1 cellular context compared by ENCODE assay signal in the genomic region with DNA sequence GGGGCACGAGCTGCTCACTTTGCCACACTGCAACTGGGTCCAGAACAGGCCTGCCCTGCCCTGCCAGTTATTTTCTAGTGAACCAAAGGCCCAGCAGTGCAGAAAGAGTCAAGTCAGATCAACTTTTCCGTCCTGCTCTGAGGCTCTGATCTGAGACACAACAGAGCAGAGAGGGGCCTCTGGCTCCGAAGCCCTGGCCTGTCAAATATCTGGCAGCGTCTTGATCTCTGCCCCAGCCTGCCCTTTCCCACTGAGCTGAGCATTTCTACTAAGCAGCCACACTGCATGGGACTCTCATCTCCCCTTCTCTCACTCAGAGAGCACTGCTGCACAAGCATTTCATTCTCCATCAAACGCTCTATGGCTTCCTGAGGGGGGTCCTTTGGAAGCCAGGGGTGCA.
TF ChIP-seq lines count a peak whose summit lies in the region.

No MANE protein-coding gene starts in this region.

TF ChIP-seq in A549, 52 proteins besides CTCF, POLR2A, EP300 and RAD21 (continued from another document):
- TF ChIP-seq, protein P1, sequence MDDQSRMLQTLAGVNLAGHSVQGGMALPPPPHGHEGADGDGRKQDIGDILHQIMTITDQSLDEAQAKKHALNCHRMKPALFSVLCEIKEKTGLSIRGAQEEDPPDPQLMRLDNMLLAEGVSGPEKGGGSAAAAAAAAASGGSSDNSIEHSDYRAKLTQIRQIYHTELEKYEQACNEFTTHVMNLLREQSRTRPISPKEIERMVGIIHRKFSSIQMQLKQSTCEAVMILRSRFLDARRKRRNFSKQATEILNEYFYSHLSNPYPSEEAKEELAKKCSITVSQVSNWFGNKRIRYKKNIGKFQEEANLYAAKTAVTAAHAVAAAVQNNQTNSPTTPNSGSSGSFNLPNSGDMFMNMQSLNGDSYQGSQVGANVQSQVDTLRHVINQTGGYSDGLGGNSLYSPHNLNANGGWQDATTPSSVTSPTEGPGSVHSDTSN (IDR thresholded peaks at IDR 0.05), result no peak
- TF ChIP-seq CBX2 (IDR thresholded peaks at IDR 0.05; ENCODE audit: borderline replicate concordance, low read depth) (no peak), CHD2 (IDR thresholded peaks at IDR 0.05; ENCODE audit: low read length, partially characterized antibody) (no peak), EHF (CRISPR knock-in tag; IDR thresholded peaks at IDR 0.05) (no peak), FOSL2 (IDR thresholded peaks at IDR 0.05) (no peak), FOSL2 (CRISPR knock-in tag; IDR thresholded peaks at IDR 0.05) (no peak), ESRRA (IDR thresholded peaks at IDR 0.05; ENCODE audit: borderline replicate concordance, low read length) (no peak), GATA3 (IDR thresholded peaks at IDR 0.05; ENCODE audit: borderline replicate concordance) (no peak), CEBPB (IDR thresholded peaks at IDR 0.05) (no peak), ZNF302 (CRISPR knock-in tag; IDR thresholded peaks at IDR 0.05) (no peak), BCL3 (IDR thresholded peaks at IDR 0.05) (no peak)
